Comparison of ENCODE assay signal across 1 cellular context in the genomic region with DNA sequence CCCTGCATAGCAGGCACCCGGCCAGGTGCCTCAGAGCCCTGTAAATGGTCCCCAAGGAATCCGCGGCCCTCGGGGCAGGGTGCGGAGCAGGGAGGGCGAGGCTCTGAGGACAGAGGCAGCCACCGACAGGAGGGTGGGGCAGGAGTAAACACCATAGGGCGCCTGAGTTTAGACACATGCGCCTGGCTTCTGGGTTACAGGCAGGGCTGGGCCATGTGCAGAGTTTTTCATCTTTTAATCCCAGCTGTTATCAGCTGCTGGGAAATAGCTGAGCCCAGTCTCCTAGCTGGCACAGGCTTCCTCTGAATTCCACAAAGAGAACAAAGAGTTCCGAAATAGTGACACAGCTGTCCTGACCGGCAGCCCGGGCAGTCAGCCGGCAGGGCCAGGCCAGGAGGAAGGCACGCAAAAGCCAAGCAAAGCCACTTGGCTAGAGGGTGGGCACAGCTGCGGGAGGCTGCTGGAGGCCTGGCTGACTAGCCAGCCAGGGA.
TF ChIP-seq lines count a peak whose summit lies in the region.

No MANE protein-coding gene starts in this region.

TF ChIP-seq in HCT116, 20 proteins besides CTCF, POLR2A, EP300 and RAD21 (continued from another document):
- TF ChIP-seq, protein P1, sequence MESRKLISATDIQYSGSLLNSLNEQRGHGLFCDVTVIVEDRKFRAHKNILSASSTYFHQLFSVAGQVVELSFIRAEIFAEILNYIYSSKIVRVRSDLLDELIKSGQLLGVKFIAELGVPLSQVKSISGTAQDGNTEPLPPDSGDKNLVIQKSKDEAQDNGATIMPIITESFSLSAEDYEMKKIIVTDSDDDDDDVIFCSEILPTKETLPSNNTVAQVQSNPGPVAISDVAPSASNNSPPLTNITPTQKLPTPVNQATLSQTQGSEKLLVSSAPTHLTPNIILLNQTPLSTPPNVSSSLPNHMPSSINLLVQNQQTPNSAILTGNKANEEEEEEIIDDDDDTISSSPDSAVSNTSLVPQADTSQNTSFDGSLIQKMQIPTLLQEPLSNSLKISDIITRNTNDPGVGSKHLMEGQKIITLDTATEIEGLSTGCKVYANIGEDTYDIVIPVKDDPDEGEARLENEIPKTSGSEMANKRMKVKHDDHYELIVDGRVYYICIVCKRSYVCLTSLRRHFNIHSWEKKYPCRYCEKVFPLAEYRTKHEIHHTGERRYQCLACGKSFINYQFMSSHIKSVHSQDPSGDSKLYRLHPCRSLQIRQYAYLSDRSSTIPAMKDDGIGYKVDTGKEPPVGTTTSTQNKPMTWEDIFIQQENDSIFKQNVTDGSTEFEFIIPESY (IDR thresholded peaks at IDR 0.05; ENCODE audit: extremely low read depth, insufficient replicate concordance, low read length) = no peak
- no peak for TF ChIP-seq JUND (IDR thresholded peaks at IDR 0.05)
